In genomic region chr10:60353519-60354258, GRCh38 we compare ENCODE assay signal across 11 cellular contexts.
DNase-seq lines count a peak whose midpoint lies in the region; ATAC-seq and TF ChIP-seq lines count a peak whose summit lies in the region.
"Had no signal": no experiment of that assay in that cellular context is flagged by ENCODE, and none has a peak within 500 bp of the region (broad histone marks: within the 10 kb centered on the region; RNA-seq: fewer than 3 reads in every experiment).

No MANE protein-coding gene starts in this region.

- no peak for TF ChIP-seq CTCF in fibroblast of mammary gland (conservative IDR thresholded peaks at IDR 0.05; ENCODE audit: control insufficient read depth, insufficient read depth, low read depth, low read length)

- no peaks in the 10 kb centered on the region for H3K79me2 ChIP-seq in ACC112 (ENCODE audit: control insufficient read depth, insufficient read depth, low read length, unreplicated experiment)

- H2AFZ ChIP-seq in ACC112 (ENCODE audit: low read length, unreplicated experiment): peak overlapping the region; percentile 56

- H3K4me3 ChIP-seq in ACC112 (ENCODE audit: low read depth, low read length) (peak overlapping the region; percentile 35; the same call in 1 of the 2 replicates), fibroblast of mammary gland (ENCODE audit: control insufficient read depth, low read depth, low read length) (no peak overlapping the region)
- H3K4me3 ChIP-seq: lung had no signal

- peak overlapping the region; percentile 24; the same call in 1 of the 2 replicates for H3K27ac ChIP-seq in ACC112 (ENCODE audit: low read depth, low read length)

- H3K36me3 ChIP-seq in ACC112 (ENCODE audit: insufficient read depth, low read length): no peaks in the 10 kb centered on the region

- peaks cover 40% of the 10 kb centered on the region for H3K4me1 ChIP-seq in ACC112 (ENCODE audit: control insufficient read depth, insufficient read depth, low read length, unreplicated experiment)

- DNase-seq in NCI-H2171 (lab: John Stamatoyannopoulos, UW) (peak; percentile 7), fibroblast of mammary gland (ENCODE audit: low read depth) (peak; percentile 91), middle frontal gyrus (ENCODE audit: extremely low spot score, low spot score) (peak; percentile 52), NCI-H2029 treated with DMSO at 0.1 percent for 48 hours (lab: John Stamatoyannopoulos, UW) (no peak), NCI-H2029 (lab: John Stamatoyannopoulos, UW) (no peak)
- DNase-seq: dermis blood vessel endothelial cell, Kasumi-1 had no signal

- no peak for ATAC-seq in GM21528 (IDR thresholded peaks at IDR 0.05; ENCODE audit: low FRiP score, unreplicated experiment)
- no peak for ATAC-seq in GM18520 (IDR thresholded peaks at IDR 0.05; ENCODE audit: unreplicated experiment)

- H3K27me3 ChIP-seq in ACC112 (ENCODE audit: insufficient read depth, low read length): no peaks in the 10 kb centered on the region

Comparison
In these comparisons a context has a peak if more than half of its experiments do, and no peak if none do; other contexts are left out.
1. DNase-seq: peak in NCI-H2171 (single experiment), fibroblast of mammary gland (single experiment) and middle frontal gyrus (single experiment); none in NCI-H2029 treated with DMSO at 0.1 percent for 48 hours (single experiment) and NCI-H2029 (single experiment).